9 cellular contexts compared by ENCODE assay signal in genomic region chr20:51533291-51534172, GRCh38. TPM values are rescaled to one million over a fixed set of nuclear protein-coding genes. Genes with fewer than 3 reads are reported as not detected.
DNase-seq lines count a peak whose midpoint lies in the region; ATAC-seq and TF ChIP-seq lines count a peak whose summit lies in the region.
"Had no signal": no experiment of that assay in that cellular context is flagged by ENCODE, and none has a peak within 500 bp of the region (broad histone marks: within the 10 kb centered on the region; RNA-seq: fewer than 3 reads in every experiment).

No MANE protein-coding gene starts in this region.

- CTCF ChIA-PET in WTC11 (lab: Charles Lee): interaction anchor here (0.6 to 1.6 kb wide), 2 partner anchors 9 to 267 kb away, joined by 4 to 6 read pairs; partner anchors contain the start of gene NFATC2

- H3K27ac Mint-ChIP-seq in HFFc6: peak overlapping the region; percentile 97
- no peak overlapping the region; the same call in 1 of the 2 replicates for H3K27ac Mint-ChIP-seq in WTC11

- ATAC-seq in WTC11: peak; percentile 22; the same call in 1 of the 2 replicates
- ATAC-seq in GM18858 (IDR thresholded peaks at IDR 0.05; ENCODE audit: unreplicated experiment): no peak

- peak overlapping the region; percentile 8 for H3K9ac ChIP-seq in skeletal muscle satellite cell (ENCODE audit: low read depth, low read length)

- H3K4me3 Mint-ChIP-seq in HFFc6 (peak overlapping the region; percentile 56), WTC11 (no peak overlapping the region)

- peaks cover 17% of the 10 kb centered on the region for H3K4me1 ChIP-seq in skeletal muscle satellite cell (ENCODE audit: control insufficient read depth, insufficient read depth, low read length)

- POLR2A ChIA-PET in WTC11 (lab: Charles Lee): no interaction called here

- no peak overlapping the region for H3K4me2 ChIP-seq in skeletal muscle satellite cell (ENCODE audit: low read length)

- no peaks in the 10 kb centered on the region for H3K36me3 ChIP-seq in skeletal muscle satellite cell (ENCODE audit: insufficient read depth, low read length)

- H3K9me3 Mint-ChIP-seq in HFFc6 (peaks cover 9% of the 10 kb centered on the region), WTC11 (no peaks in the 10 kb centered on the region)

- H3K36me3 Mint-ChIP-seq in HFFc6 (ENCODE audit: low read depth) (peaks cover 10% of the 10 kb centered on the region), WTC11 (no peaks in the 10 kb centered on the region)

- no peaks in the 10 kb centered on the region for H3K9me3 ChIP-seq in skeletal muscle satellite cell (replicated peaks; ENCODE audit: low read length)

- H3K27me3 Mint-ChIP-seq in HFFc6 (ENCODE audit: insufficient read depth) (peaks cover 1% of the 10 kb centered on the region), WTC11 (ENCODE audit: low read depth) (no peaks in the 10 kb centered on the region)

- DNase-seq in HFFc6 (peak; percentile 77), WTC11 (ENCODE audit: low spot score) (no peak), fibroblast of villous mesenchyme (ENCODE audit: low read depth) (peak; percentile 21), NCI-H345 treated with DMSO at 0.1 percent for 48 hours (lab: John Stamatoyannopoulos, UW; ENCODE audit: unreplicated experiment) (no peak), NCI-H526 (lab: John Stamatoyannopoulos, UW) (no peak)
- DNase-seq: activated CD8-positive, alpha-beta memory T cell treated with anti-CD3 and anti-CD28 coated beads, Interleukin-2, amount 50 U/mL, for 4 hours; NCI-H526 treated with DMSO at 0.1 percent for 48 hours had no signal

- peaks cover 74% of the 10 kb centered on the region for H3K4me1 Mint-ChIP-seq in HFFc6 (ENCODE audit: low read depth)
- no peaks in the 10 kb centered on the region for H3K4me1 Mint-ChIP-seq in WTC11

- TF ChIP-seq CTCF in HFFc6 (IDR thresholded peaks at IDR 0.05) (no peak), WTC11 (IDR thresholded peaks at IDR 0.05) (no peak), fibroblast of villous mesenchyme (IDR thresholded peaks at IDR 0.05; ENCODE audit: insufficient read depth, low read depth, low read length) (no peak)

- H3K4me3 ChIP-seq in fibroblast of villous mesenchyme (ENCODE audit: low read depth, low read length) (no peak overlapping the region), skeletal muscle satellite cell (ENCODE audit: low read length) (no peak overlapping the region)

- H3K27me3 ChIP-seq in skeletal muscle satellite cell (ENCODE audit: control insufficient read depth, insufficient read depth, low read length): peaks cover 28% of the 10 kb centered on the region

TF ChIP-seq in WTC11, 78 proteins besides CTCF, POLR2A, EP300 and RAD21:
- no peak for TF ChIP-seq ZBTB43 (CRISPR knock-in tag; IDR thresholded peaks at IDR 0.05)
- no peak for TF ChIP-seq ATF6 (CRISPR knock-in tag; IDR thresholded peaks at IDR 0.05)
- no peak for TF ChIP-seq SP1 (CRISPR knock-in tag; conservative IDR thresholded peaks at IDR 0.05)
- TF ChIP-seq CBFB (CRISPR knock-in tag; IDR thresholded peaks at IDR 0.05; ENCODE audit: low read depth): no peak

RNA-seq across cellular contexts. Expression of gene NFATC2, which starts 9.0 kb away (rescaled TPM):
- total RNA-seq in HFFc6 (2021; fragmentation: NEBNext Ultra II Directional; extraction: Animal tissue kit (Norgen Biotek cat#: 25700)): 1 to 10 TPM in 1 of 6 experiments, under 1 TPM in 5; 0.50 to 1.1 (median 0.84) TPM
- 1.7 to 3.0 TPM (median 2.3 TPM) in 3 replicates for total RNA-seq in WTC11 (2021)
- total RNA-seq in fibroblast of villous mesenchyme: under 0.01 and 0.64 TPM in 2 replicates
- under 0.01 and 0.22 TPM in 2 replicates for total RNA-seq in skeletal muscle satellite cell (2012; rRNA removed)

Comparison
In these comparisons a context has a peak if more than half of its experiments do, and no peak if none do; other contexts are left out.
1. DNase-seq: peak in HFFc6 (single experiment) and fibroblast of villous mesenchyme (single experiment); none in WTC11 (single experiment), NCI-H345 treated with DMSO at 0.1 percent for 48 hours (single experiment) and NCI-H526 (0 of 2).